8 cellular contexts compared by ENCODE assay signal in the genomic region with DNA sequence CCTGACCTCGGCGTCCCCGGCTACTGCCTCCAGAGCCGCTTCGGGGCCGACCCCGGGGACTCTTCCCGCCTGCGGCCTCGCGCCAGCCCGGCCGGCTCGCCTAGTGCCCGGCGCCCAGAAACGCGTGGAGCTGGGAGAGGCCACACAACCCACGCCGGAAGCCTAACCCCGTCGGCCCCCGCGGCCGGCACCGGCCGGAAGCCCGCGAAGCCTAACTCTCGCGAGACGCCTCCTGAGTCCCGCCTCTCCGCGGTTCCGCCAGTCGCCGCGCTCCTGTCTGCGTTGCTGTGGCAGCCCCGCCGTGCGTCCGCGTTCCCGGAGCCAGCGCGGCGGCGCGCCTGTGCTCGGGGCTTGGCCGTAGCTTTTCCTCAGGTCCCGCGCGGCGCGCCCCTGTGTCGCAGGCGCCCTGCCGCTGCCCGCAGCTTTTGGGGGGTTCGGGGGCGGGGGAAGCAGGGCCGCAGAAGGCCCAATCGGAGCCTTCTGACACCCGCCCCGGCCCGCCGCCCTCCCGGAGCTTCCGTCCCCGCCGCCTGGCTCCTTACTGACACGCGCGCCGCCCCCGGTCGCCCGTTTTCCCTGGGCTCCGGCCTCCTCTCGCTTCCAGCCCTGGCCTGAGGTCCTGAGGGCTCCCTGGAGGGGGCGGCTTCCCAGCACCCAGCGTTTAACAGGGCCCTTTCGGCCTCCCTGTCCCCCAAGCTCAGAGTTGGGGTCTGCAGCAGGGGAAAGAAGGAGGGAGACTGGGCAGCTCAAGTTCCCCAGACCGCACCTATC. TPM values are rescaled to one million over a fixed set of nuclear protein-coding genes. Genes with fewer than 3 reads are reported as not detected.
DNase-seq lines count a peak whose midpoint lies in the region; ATAC-seq lines count a peak whose summit lies in the region.

No MANE protein-coding gene starts in this region.

- H3K4me1 ChIP-seq in BLaER1 treated with 17β-estradiol and CSF1 and Interleukin-3, amounts not matched to agents 10 nM and 100 nM: peaks cover 39 to 58% (median 50%) of the 10 kb centered on the region in 10 experiments

- ATAC-seq in GM19328 (IDR thresholded peaks at IDR 0.05; ENCODE audit: unreplicated experiment): peak; percentile 79
- ATAC-seq in HG03469 (IDR thresholded peaks at IDR 0.05; ENCODE audit: unreplicated experiment): peak; percentile 70
- ATAC-seq in left lobe of liver: peak; percentile 94

- H3K27me3 ChIP-seq in BLaER1 treated with 17β-estradiol and CSF1 and Interleukin-3, amounts not matched to agents 10 nM and 100 nM: peaks cover 0 to 29% (median 19%) of the 10 kb centered on the region in 11 experiments; a peak in 12 of 22 replicates

- H3K9me3 Mint-ChIP-seq in activated CD4-positive, alpha-beta T cell treated with anti-CD3 and anti-CD28 coated beads, Interleukin-2, amount 10 ng/mL, durations not matched to agents 7 days and 5 days: no peaks in the 10 kb centered on the region

- H3K36me3 ChIP-seq in BLaER1 treated with 17β-estradiol and CSF1 and Interleukin-3, amounts not matched to agents 10 nM and 100 nM: no peaks in the 10 kb centered on the region

- CTCF ChIA-PET in activated CD4-positive, alpha-beta T cell treated with anti-CD3 and anti-CD28 coated beads, Interleukin-2, amount 10 ng/mL, durations not matched to agents 7 days and 5 days (lab: Charles Lee): interaction anchor here (1.0 to 1.5 kb wide), 5 partner anchors 13 to 515 kb away, joined by 3 to 7 read pairs (median 5); no protein-coding TSS in a partner anchor

- H3K9me3 ChIP-seq in BLaER1 treated with 17β-estradiol and CSF1 and Interleukin-3, amounts not matched to agents 10 nM and 100 nM (replicated peaks in 1 of 11): no peaks in the 10 kb centered on the region

- H3K27ac Mint-ChIP-seq in activated CD4-positive, alpha-beta T cell treated with anti-CD3 and anti-CD28 coated beads, Interleukin-2, amount 10 ng/mL, durations not matched to agents 7 days and 5 days: peak overlapping the region; percentile 95

- no peaks in the 10 kb centered on the region for H4K20me1 ChIP-seq in BLaER1 treated with 17β-estradiol and CSF1 and Interleukin-3, amounts not matched to agents 10 nM and 100 nM

- peak overlapping the region; percentile 90 to 99 (median 96) for H3K27ac ChIP-seq in BLaER1 treated with 17β-estradiol and CSF1 and Interleukin-3, amounts not matched to agents 10 nM and 100 nM

- peaks cover 38% of the 10 kb centered on the region for H3K4me1 Mint-ChIP-seq in activated CD4-positive, alpha-beta T cell treated with anti-CD3 and anti-CD28 coated beads, Interleukin-2, amount 10 ng/mL, durations not matched to agents 7 days and 5 days

- peak overlapping the region; percentile 65 to 85 (median 74) for H3K4me3 ChIP-seq in BLaER1 treated with 17β-estradiol and CSF1 and Interleukin-3, amounts not matched to agents 10 nM and 100 nM

- peak overlapping the region; percentile 88 to 98 (median 95) for H3K9ac ChIP-seq in BLaER1 treated with 17β-estradiol and CSF1 and Interleukin-3, amounts not matched to agents 10 nM and 100 nM

- peak overlapping the region; percentile 96 for H3K4me3 Mint-ChIP-seq in activated CD4-positive, alpha-beta T cell treated with anti-CD3 and anti-CD28 coated beads, Interleukin-2, amount 10 ng/mL, durations not matched to agents 7 days and 5 days

- peak overlapping the region; percentile 87 to 98 (median 95) for H3K4me2 ChIP-seq in BLaER1 treated with 17β-estradiol and CSF1 and Interleukin-3, amounts not matched to agents 10 nM and 100 nM

- H3K36me3 Mint-ChIP-seq in activated CD4-positive, alpha-beta T cell treated with anti-CD3 and anti-CD28 coated beads, Interleukin-2, amount 10 ng/mL, durations not matched to agents 7 days and 5 days (ENCODE audit: low read depth): no peaks in the 10 kb centered on the region

- POLR2A ChIA-PET in activated CD4-positive, alpha-beta T cell treated with anti-CD3 and anti-CD28 coated beads, Interleukin-2, amount 10 ng/mL, durations not matched to agents 7 days and 5 days (lab: Charles Lee): interaction anchor here (0.6 to 1.3 kb wide), 4 partner anchors 320 to 534 kb away, joined by 3 to 4 read pairs (median 3); no protein-coding TSS in a partner anchor

- DNase-seq in NCI-H526 (lab: John Stamatoyannopoulos, UW): peak; percentile 88 to 98
- DNase-seq in activated CD4-positive, alpha-beta T cell treated with anti-CD3 and anti-CD28 coated beads, Interleukin-2, amount 10 ng/mL, durations not matched to agents 7 days and 5 days: peak; percentile 96
- peak; percentile 60 for DNase-seq in cortex of kidney (lab: John Stamatoyannopoulos, UW)
- peak; percentile 98 for DNase-seq in left lobe of liver (ENCODE audit: low spot score)
- DNase-seq in stimulated activated CD4-positive, alpha-beta T cell treated with anti-CD3 and anti-CD28 coated beads, Interleukin-2, amount 100 ng/mL, for 24 hours: peak; percentile 95 to 97

- H3K27me3 Mint-ChIP-seq in activated CD4-positive, alpha-beta T cell treated with anti-CD3 and anti-CD28 coated beads, Interleukin-2, amount 10 ng/mL, durations not matched to agents 7 days and 5 days: peaks cover 11% of the 10 kb centered on the region

RNA-seq across cellular contexts. Expression of gene NPTX1, which starts 21.7 kb away (rescaled TPM):
- 10 to 100 TPM; 85.8 to 86.1 TPM for total RNA-seq in activated CD4-positive, alpha-beta T cell treated with anti-CD3 and anti-CD28 coated beads, Interleukin-2, amount 10 ng/mL, durations not matched to agents 7 days and 5 days
- 0.25 TPM for total RNA-seq in left lobe of liver

RNA-seq across cellular contexts. Expression of gene ENDOV, which starts 39.8 kb away (rescaled TPM):
- total RNA-seq in activated CD4-positive, alpha-beta T cell treated with anti-CD3 and anti-CD28 coated beads, Interleukin-2, amount 10 ng/mL, durations not matched to agents 7 days and 5 days: 10 to 100 TPM; 16.6 to 17.1 TPM
- total RNA-seq in left lobe of liver: 15.6 TPM

Comparison
In these comparisons a context has a peak if more than half of its experiments do, and no peak if none do; other contexts are left out.
1. Peak in every context shown above with its lines: DNase-seq, ATAC-seq, H3K4me3 ChIP-seq and H3K27ac ChIP-seq.
2. RNA of gene NPTX1, which starts 21.7 kb away (total RNA-seq): 85.8 to 86.1 TPM in activated CD4-positive, alpha-beta T cell treated with anti-CD3 and anti-CD28 coated beads, Interleukin-2, amount 10 ng/mL, durations not matched to agents 7 days and 5 days; 0.25 TPM in left lobe of liver (single experiment); every median in the first group is over 10 times any median in the second.